ENCODE assay signal across 1 cellular context in genomic region chr17:28701987-28702751, GRCh38.
TF ChIP-seq lines count a peak whose summit lies in the region.

No MANE protein-coding gene starts in this region.

TF ChIP-seq in HepG2, 621 proteins besides CTCF, POLR2A, EP300 and RAD21 (continued from another document and continues in another):
- no peak for TF ChIP-seq ZNF18 (CRISPR knock-in tag; IDR thresholded peaks at IDR 0.05; ENCODE audit: insufficient replicate concordance)
- TF ChIP-seq SUZ12 (IDR thresholded peaks at IDR 0.05; ENCODE audit: low read depth, low read length), result no peak
- TF ChIP-seq GZF1 (CRISPR knock-in tag; IDR thresholded peaks at IDR 0.05), result no peak
- TF ChIP-seq, protein P1, sequence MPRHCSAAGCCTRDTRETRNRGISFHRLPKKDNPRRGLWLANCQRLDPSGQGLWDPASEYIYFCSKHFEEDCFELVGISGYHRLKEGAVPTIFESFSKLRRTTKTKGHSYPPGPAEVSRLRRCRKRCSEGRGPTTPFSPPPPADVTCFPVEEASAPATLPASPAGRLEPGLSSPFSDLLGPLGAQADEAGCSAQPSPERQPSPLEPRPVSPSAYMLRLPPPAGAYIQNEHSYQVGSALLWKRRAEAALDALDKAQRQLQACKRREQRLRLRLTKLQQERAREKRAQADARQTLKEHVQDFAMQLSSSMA (CRISPR knock-in tag; IDR thresholded peaks at IDR 0.05), result no peak
- no peak for TF ChIP-seq ZNF224 (CRISPR knock-in tag; IDR thresholded peaks at IDR 0.05)
- TF ChIP-seq ZFP91 (CRISPR knock-in tag; IDR thresholded peaks at IDR 0.05; ENCODE audit: borderline replicate concordance), result no peak
- no peak for TF ChIP-seq KMT2A (CRISPR knock-in tag; IDR thresholded peaks at IDR 0.05)
- TF ChIP-seq ZNF670 (CRISPR knock-in tag; IDR thresholded peaks at IDR 0.05; ENCODE audit: borderline replicate concordance), result no peak
- TF ChIP-seq GATAD2A (CRISPR knock-in tag; IDR thresholded peaks at IDR 0.05), result no peak
- TF ChIP-seq FOXP4 (CRISPR knock-in tag; IDR thresholded peaks at IDR 0.05), result no peak
- TF ChIP-seq, protein P2, sequence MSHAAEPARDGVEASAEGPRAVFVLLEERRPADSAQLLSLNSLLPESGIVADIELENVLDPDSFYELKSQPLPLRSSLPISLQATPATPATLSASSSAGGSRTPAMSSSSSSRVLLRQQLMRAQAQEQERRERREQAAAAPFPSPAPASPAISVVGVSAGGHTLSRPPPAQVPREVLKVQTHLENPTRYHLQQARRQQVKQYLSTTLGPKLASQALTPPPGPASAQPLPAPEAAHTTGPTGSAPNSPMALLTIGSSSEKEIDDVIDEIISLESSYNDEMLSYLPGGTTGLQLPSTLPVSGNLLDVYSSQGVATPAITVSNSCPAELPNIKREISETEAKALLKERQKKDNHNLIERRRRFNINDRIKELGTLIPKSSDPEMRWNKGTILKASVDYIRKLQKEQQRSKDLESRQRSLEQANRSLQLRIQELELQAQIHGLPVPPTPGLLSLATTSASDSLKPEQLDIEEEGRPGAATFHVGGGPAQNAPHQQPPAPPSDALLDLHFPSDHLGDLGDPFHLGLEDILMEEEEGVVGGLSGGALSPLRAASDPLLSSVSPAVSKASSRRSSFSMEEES (CRISPR knock-in tag; IDR thresholded peaks at IDR 0.05), result no peak
- no peak for TF ChIP-seq KLF11 (CRISPR knock-in tag; IDR thresholded peaks at IDR 0.05)
- 0 out of 2 replicates have a peak, but pooled peaks have one; percentile 8 for TF ChIP-seq CEBPG (CRISPR knock-in tag; IDR thresholded peaks at IDR 0.05)
- peak; percentile 18; the same call in 1 of the 2 replicates for TF ChIP-seq HNF4G (IDR thresholded peaks at IDR 0.05; ENCODE audit: borderline replicate concordance, low read depth, low read length)
- no peak for TF ChIP-seq HNF4G (CRISPR knock-in tag; IDR thresholded peaks at IDR 0.05; ENCODE audit: borderline replicate concordance, low read depth)
- no peak for TF ChIP-seq KLF12 (CRISPR knock-in tag; IDR thresholded peaks at IDR 0.05; ENCODE audit: borderline replicate concordance)
- no peak for TF ChIP-seq ZNF749 (CRISPR knock-in tag; IDR thresholded peaks at IDR 0.05; ENCODE audit: borderline replicate concordance)
- TF ChIP-seq HOXA3 (CRISPR knock-in tag; IDR thresholded peaks at IDR 0.05), result no peak
- TF ChIP-seq PHF21A (CRISPR knock-in tag; IDR thresholded peaks at IDR 0.05), result peak; percentile 20; the same call in 1 of the 2 replicates
- TF ChIP-seq ZNF432 (CRISPR knock-in tag; IDR thresholded peaks at IDR 0.05; ENCODE audit: borderline replicate concordance), result no peak
- no peak for TF ChIP-seq CEBPB (IDR thresholded peaks at IDR 0.05; ENCODE audit: borderline replicate concordance, low read depth, low read length)
- TF ChIP-seq, protein P3, sequence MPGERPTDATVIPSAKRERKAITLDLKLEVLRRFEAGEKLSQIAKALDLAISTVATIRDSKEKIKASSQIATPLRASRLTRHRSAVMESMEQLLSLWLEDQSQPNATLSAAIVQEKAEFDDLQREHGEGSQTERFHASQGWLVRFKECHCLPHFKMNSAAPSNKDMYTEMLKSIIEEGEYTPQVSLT (CRISPR knock-in tag; IDR thresholded peaks at IDR 0.05; ENCODE audit: borderline replicate concordance, low read depth), result no peak
- TF ChIP-seq ZNF674 (CRISPR knock-in tag; IDR thresholded peaks at IDR 0.05; ENCODE audit: low read depth), result no peak
- TF ChIP-seq ZNF574 (CRISPR knock-in tag; IDR thresholded peaks at IDR 0.05), result no peak
- no peak for TF ChIP-seq IRF9 (CRISPR knock-in tag; IDR thresholded peaks at IDR 0.05; ENCODE audit: borderline replicate concordance)
- TF ChIP-seq KDM2A (CRISPR knock-in tag; IDR thresholded peaks at IDR 0.05; ENCODE audit: borderline replicate concordance, low read depth), result 0 out of 2 replicates have a peak, but pooled peaks have one; percentile 7
- no peak for TF ChIP-seq ZSCAN29 (CRISPR knock-in tag; conservative IDR thresholded peaks at IDR 0.05)
- no peak for TF ChIP-seq NCOA1 (CRISPR knock-in tag; IDR thresholded peaks at IDR 0.05)
- TF ChIP-seq ZNF354B (CRISPR knock-in tag; IDR thresholded peaks at IDR 0.05), result no peak
- TF ChIP-seq ZNF577 (CRISPR knock-in tag; IDR thresholded peaks at IDR 0.05; ENCODE audit: borderline replicate concordance, low read depth), result no peak
- no peak for TF ChIP-seq MEF2D (CRISPR knock-in tag; IDR thresholded peaks at IDR 0.05)
- TF ChIP-seq, protein P4, sequence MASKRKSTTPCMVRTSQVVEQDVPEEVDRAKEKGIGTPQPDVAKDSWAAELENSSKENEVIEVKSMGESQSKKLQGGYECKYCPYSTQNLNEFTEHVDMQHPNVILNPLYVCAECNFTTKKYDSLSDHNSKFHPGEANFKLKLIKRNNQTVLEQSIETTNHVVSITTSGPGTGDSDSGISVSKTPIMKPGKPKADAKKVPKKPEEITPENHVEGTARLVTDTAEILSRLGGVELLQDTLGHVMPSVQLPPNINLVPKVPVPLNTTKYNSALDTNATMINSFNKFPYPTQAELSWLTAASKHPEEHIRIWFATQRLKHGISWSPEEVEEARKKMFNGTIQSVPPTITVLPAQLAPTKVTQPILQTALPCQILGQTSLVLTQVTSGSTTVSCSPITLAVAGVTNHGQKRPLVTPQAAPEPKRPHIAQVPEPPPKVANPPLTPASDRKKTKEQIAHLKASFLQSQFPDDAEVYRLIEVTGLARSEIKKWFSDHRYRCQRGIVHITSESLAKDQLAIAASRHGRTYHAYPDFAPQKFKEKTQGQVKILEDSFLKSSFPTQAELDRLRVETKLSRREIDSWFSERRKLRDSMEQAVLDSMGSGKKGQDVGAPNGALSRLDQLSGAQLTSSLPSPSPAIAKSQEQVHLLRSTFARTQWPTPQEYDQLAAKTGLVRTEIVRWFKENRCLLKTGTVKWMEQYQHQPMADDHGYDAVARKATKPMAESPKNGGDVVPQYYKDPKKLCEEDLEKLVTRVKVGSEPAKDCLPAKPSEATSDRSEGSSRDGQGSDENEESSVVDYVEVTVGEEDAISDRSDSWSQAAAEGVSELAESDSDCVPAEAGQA (IDR thresholded peaks at IDR 0.05; ENCODE audit: low read depth), result no peak
- TF ChIP-seq, protein P4 (CRISPR knock-in tag; IDR thresholded peaks at IDR 0.05; ENCODE audit: borderline replicate concordance), result no peak
- no peak for TF ChIP-seq ZNF281 (CRISPR knock-in tag; IDR thresholded peaks at IDR 0.05; ENCODE audit: borderline replicate concordance)
